12 cellular contexts compared by ENCODE assay signal in the genomic region with DNA sequence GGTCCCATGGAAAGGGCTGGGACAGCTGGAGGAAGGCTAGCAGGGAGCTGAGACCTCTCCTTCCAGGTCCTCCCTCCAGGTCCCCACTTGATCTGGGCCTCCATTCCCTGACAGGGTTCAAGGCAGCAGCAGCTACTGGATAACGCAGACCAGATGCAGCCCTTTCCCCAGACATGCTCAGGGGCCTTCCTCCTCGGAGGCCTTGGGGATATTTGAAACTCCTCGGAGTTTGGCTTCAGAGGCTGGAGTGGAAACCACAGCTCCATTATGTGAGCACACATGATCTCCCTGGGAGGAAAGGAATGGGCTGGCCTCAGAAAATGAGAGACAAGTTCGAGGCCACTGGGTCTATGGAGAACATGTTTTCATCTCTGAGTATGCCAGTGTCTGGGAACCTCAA.
"Had no signal": no experiment of that assay in that cellular context is flagged by ENCODE, and none has a peak within 500 bp of the region (broad histone marks: within the 10 kb centered on the region; RNA-seq: fewer than 3 reads in every experiment).

No MANE protein-coding gene starts in this region.

- ATAC-seq: activated naive CD4-positive, alpha-beta T cell treated with anti-CD3 and anti-CD28 coated beads, Interleukin-2, amount 50 U/mL, for 72 hours; activated T-helper 17 cell treated with anti-CD3 and anti-CD28 coated beads, Interleukin-2, amount 50 U/mL, for 72 hours; foreskin keratinocyte; left colon; WTC11 had no signal

- H3K9me3 ChIP-seq: stomach, thoracic aorta, vagina had no signal

- H3K27ac ChIP-seq: foreskin keratinocyte, parathyroid adenoma, stomach, thoracic aorta, vagina had no signal

- H3K27ac Mint-ChIP-seq: activated CD4-positive, alpha-beta T cell treated with anti-CD3 and anti-CD28 coated beads, Interleukin-2, amount 10 ng/mL, durations not matched to agents 24 days and 14 days; activated naive CD4-positive, alpha-beta T cell treated with anti-CD3 and anti-CD28 coated beads, Interleukin-2, amount 50 U/mL, for 72 hours; activated T-helper 17 cell treated with anti-CD3 and anti-CD28 coated beads, Interleukin-2, amount 50 U/mL, for 72 hours; T-helper 1 cell treated with Interleukin-12 subunit alpha and Interleukin-12 subunit beta and Interleukin-4 antibody, amounts not matched to agents 30 μg/mL and 1 μg/mL, for 36 hours; WTC11 had no signal

- H3K36me3 ChIP-seq: stomach, thoracic aorta, vagina had no signal

- H3K36me3 Mint-ChIP-seq: activated naive CD4-positive, alpha-beta T cell treated with anti-CD3 and anti-CD28 coated beads, Interleukin-2, amount 50 U/mL, for 72 hours; WTC11 had no signal

- DNase-seq: activated CD4-positive, alpha-beta T cell treated with anti-CD3 and anti-CD28 coated beads, Interleukin-2, amount 10 ng/mL, durations not matched to agents 24 days and 14 days; activated T-cell treated with anti-CD3 and anti-CD28 coated beads for 4 hours; foreskin keratinocyte; left colon; stomach had no signal

- H3K4me1 ChIP-seq: foreskin keratinocyte, parathyroid adenoma, stomach, vagina had no signal

- H3K4me1 Mint-ChIP-seq: activated CD4-positive, alpha-beta T cell treated with anti-CD3 and anti-CD28 coated beads, Interleukin-2, amount 10 ng/mL, durations not matched to agents 24 days and 14 days; activated T-helper 17 cell treated with anti-CD3 and anti-CD28 coated beads, Interleukin-2, amount 50 U/mL, for 72 hours had no signal

- H3K9me3 Mint-ChIP-seq: activated CD4-positive, alpha-beta T cell treated with anti-CD3 and anti-CD28 coated beads, Interleukin-2, amount 10 ng/mL, durations not matched to agents 24 days and 14 days; activated naive CD4-positive, alpha-beta T cell treated with anti-CD3 and anti-CD28 coated beads, Interleukin-2, amount 50 U/mL, for 72 hours; activated T-helper 17 cell treated with anti-CD3 and anti-CD28 coated beads, Interleukin-2, amount 50 U/mL, for 72 hours; T-helper 1 cell treated with Interleukin-12 subunit alpha and Interleukin-12 subunit beta and Interleukin-4 antibody, amounts not matched to agents 30 μg/mL and 1 μg/mL, for 36 hours; WTC11 had no signal

- H3K4me3 Mint-ChIP-seq: activated CD4-positive, alpha-beta T cell treated with anti-CD3 and anti-CD28 coated beads, Interleukin-2, amount 10 ng/mL, durations not matched to agents 24 days and 14 days; activated T-helper 17 cell treated with anti-CD3 and anti-CD28 coated beads, Interleukin-2, amount 50 U/mL, for 72 hours; T-helper 1 cell treated with Interleukin-12 subunit alpha and Interleukin-12 subunit beta and Interleukin-4 antibody, amounts not matched to agents 30 μg/mL and 1 μg/mL, for 36 hours; WTC11 had no signal

- H3K4me3 ChIP-seq: stomach, thoracic aorta, vagina had no signal

- H3K27me3 ChIP-seq: stomach, vagina had no signal
